ENCODE assay signal across 16 cellular contexts in genomic region chr6:152272486-152272885, GRCh38.
A peak's percentile ranks its signal among the peaks of the same experiment; 100 is the strongest.
DNase-seq lines count a peak whose midpoint lies in the region; ATAC-seq, FAIRE-seq and TF ChIP-seq lines count a peak whose summit lies in the region.
"Had no signal": no experiment of that assay in that cellular context is flagged by ENCODE, and none has a peak within 500 bp of the region (broad histone marks: within the 10 kb centered on the region; RNA-seq: fewer than 3 reads in every experiment).

No MANE protein-coding gene starts in this region.

- H2AFZ ChIP-seq in PC-9: no peak overlapping the region

- DNase-seq in PC-9: peak in 1 of 2 experiments; percentile 37
- no peak for DNase-seq in endodermal cell
- DNase-seq in tibial artery: no peak
- no peak for DNase-seq in GM12892 (ENCODE audit: insufficient read length)
- DNase-seq in A673 (ENCODE audit: low spot score): no peak
- DNase-seq: activated naive CD4-positive, alpha-beta T cell treated with anti-CD3 and anti-CD28 coated beads for 36 hours; CD4-positive, alpha-beta T cell; NCI-H187 treated with DMSO at 0.1 percent for 48 hours; retina; stimulated activated naive CD4-positive, alpha-beta T cell treated with Interleukin-2 at 50 U/mL for 16 hours had no signal

- TF ChIP-seq CTCF in PC-9 (conservative IDR thresholded peaks at IDR 0.05) (no peak), endodermal cell (conservative IDR thresholded peaks at IDR 0.05) (peak; percentile 3), tibial artery (IDR thresholded peaks at IDR 0.05) (no peak), A673 (conservative IDR thresholded peaks at IDR 0.05; ENCODE audit: low read depth, low read length) (no peak)

- H3K9me2 ChIP-seq in PC-9 (ENCODE audit: insufficient read depth): no peaks in the 10 kb centered on the region

- H3K4me3 ChIP-seq in PC-9: no peak overlapping the region
- H3K4me3 ChIP-seq in endodermal cell (ENCODE audit: low read length): no peak overlapping the region
- H3K4me3 ChIP-seq in muscle layer of colon (ENCODE audit: low read depth in 1 of 2, low read length in 2 of 2): no peak overlapping the region
- no peak overlapping the region for H3K4me3 ChIP-seq in tibial artery
- no peak overlapping the region for H3K4me3 ChIP-seq in A673 (ENCODE audit: low read depth, low read length, poor library complexity, severe bottlenecking)
- H3K4me3 ChIP-seq: SJCRH30 had no signal

- peak overlapping the region; percentile 30 for H3K4me2 ChIP-seq in PC-9

- no peak for ATAC-seq in HG02678 (IDR thresholded peaks at IDR 0.05; ENCODE audit: unreplicated experiment)
- no peak for ATAC-seq in HG03439 (IDR thresholded peaks at IDR 0.05; ENCODE audit: unreplicated experiment)

- whole genome bisulfite sequencing in endodermal cell (ENCODE audit: insufficient coverage in 1 of 2, insufficient read length in 1 of 2), 2 experiments: 100% methylated on average over 1 of the region's 1 CpG; no CpG with 5 or more reads in 1 of the 2 experiments

- peaks cover 37% of the 10 kb centered on the region for H3K4me1 Mint-ChIP-seq in endodermal cell

- intact Hi-C loops in PC-9 (cut with micrococcal nuclease; ENCODE audit: unreplicated experiment): loop anchor here (2.0 to 10.0 kb wide), 3 partner anchors 372 to 820 kb away; partner anchors contain the start of gene RMND1
- intact Hi-C loops in tibial artery (cut with DNase I; ENCODE audit: low total_unique reads): no loop called here
- intact Hi-C loops in A673 (cut with micrococcal nuclease; ENCODE audit: unreplicated experiment): loop anchor here (10.0 kb wide), 1 partner anchor 682 kb away; no protein-coding TSS in a partner anchor

- H3K9me3 ChIP-seq in PC-9 (ENCODE audit: insufficient read depth, low read depth) (no peaks in the 10 kb centered on the region), endodermal cell (ENCODE audit: control insufficient read depth, low read length) (no peaks in the 10 kb centered on the region), muscle layer of colon (ENCODE audit: low read length) (no peaks in the 10 kb centered on the region), tibial artery (no peaks in the 10 kb centered on the region), A673 (ENCODE audit: low read depth, low read length, poor library complexity, severe bottlenecking) (no peaks in the 10 kb centered on the region)
- H3K9me3 ChIP-seq: SJCRH30 had no signal

- H3K9me3 Mint-ChIP-seq in endodermal cell: no peaks in the 10 kb centered on the region
- H3K9me3 Mint-ChIP-seq: activated naive CD4-positive, alpha-beta T cell treated with anti-CD3 and anti-CD28 coated beads for 36 hours; CD4-positive, alpha-beta T cell had no signal

- H3K4me3 Mint-ChIP-seq in endodermal cell: no peak overlapping the region
- H3K4me3 Mint-ChIP-seq: activated naive CD4-positive, alpha-beta T cell treated with anti-CD3 and anti-CD28 coated beads for 36 hours; CD4-positive, alpha-beta T cell had no signal

- H3K36me3 ChIP-seq in PC-9 (ENCODE audit: low read depth) (no peaks in the 10 kb centered on the region), endodermal cell (ENCODE audit: control insufficient read depth, insufficient read depth, low read length) (peaks cover 3% of the 10 kb centered on the region), muscle layer of colon (ENCODE audit: insufficient read depth, low read length) (peaks cover 30% of the 10 kb centered on the region), tibial artery (peaks cover 19 to 21% (median 21%) of the 10 kb centered on the region in 3 donors), A673 (ENCODE audit: insufficient read depth, low read length, poor library complexity, severe bottlenecking) (no peaks in the 10 kb centered on the region)

- CTCF ChIA-PET in PC-9 (lab: Charles Lee): no interaction called here
- CTCF ChIA-PET in A673 (lab: Charles Lee): no interaction called here

- no peaks in the 10 kb centered on the region for H4K20me1 ChIP-seq in PC-9 (ENCODE audit: insufficient read depth)

- H3K27ac ChIP-seq in PC-9: peak overlapping the region; percentile 53
- H3K27ac ChIP-seq in endodermal cell (ENCODE audit: low read depth, low read length): no peak overlapping the region
- peak overlapping the region; percentile 37 for H3K27ac ChIP-seq in muscle layer of colon (ENCODE audit: low read depth, low read length)
- H3K27ac ChIP-seq in tibial artery: peak overlapping the region; percentile 59 to 62
- no peak overlapping the region for H3K27ac ChIP-seq in A673 (ENCODE audit: low read depth, low read length, poor library complexity, severe bottlenecking)
- H3K27ac ChIP-seq: SJCRH30 had no signal

- no peak overlapping the region for H3K9ac ChIP-seq in endodermal cell (ENCODE audit: extremely low read depth, low read length, poor library complexity, severe bottlenecking)
- H3K9ac ChIP-seq in muscle layer of colon (ENCODE audit: low read length): no peak overlapping the region

- H3K27me3 Mint-ChIP-seq in endodermal cell (ENCODE audit: insufficient read depth): no peaks in the 10 kb centered on the region
- H3K27me3 Mint-ChIP-seq: CD4-positive, alpha-beta T cell had no signal

- H3F3A ChIP-seq in PC-9 (ENCODE audit: insufficient read depth, low read depth): no peaks in the 10 kb centered on the region; the same call in none of the 2 replicates

- no peaks in the 10 kb centered on the region for H3K79me2 ChIP-seq in PC-9 (ENCODE audit: low read depth)

- H3K4me1 ChIP-seq in PC-9 (replicated peaks; ENCODE audit: insufficient read depth): peaks cover 45% of the 10 kb centered on the region
- H3K4me1 ChIP-seq in endodermal cell (ENCODE audit: control insufficient read depth, insufficient read depth, low read length): peaks cover 26% of the 10 kb centered on the region
- H3K4me1 ChIP-seq in muscle layer of colon (ENCODE audit: insufficient read depth, low read length): peaks cover 36% of the 10 kb centered on the region
- peaks cover 5 to 86% (median 42%) of the 10 kb centered on the region in 4 donors for H3K4me1 ChIP-seq in tibial artery
- peaks cover 39% of the 10 kb centered on the region for H3K4me1 ChIP-seq in A673 (ENCODE audit: insufficient read depth, low read length, poor library complexity, severe bottlenecking)

- no peaks in the 10 kb centered on the region for H3K27me3 ChIP-seq in PC-9 (ENCODE audit: insufficient read depth, low read depth)
- no peaks in the 10 kb centered on the region for H3K27me3 ChIP-seq in endodermal cell (ENCODE audit: control insufficient read depth, insufficient read depth, low read length, poor library complexity, severe bottlenecking)
- no peaks in the 10 kb centered on the region for H3K27me3 ChIP-seq in muscle layer of colon (ENCODE audit: control insufficient read depth in 1 of 2, insufficient read depth in 2 of 2, low read length in 2 of 2)
- no peaks in the 10 kb centered on the region for H3K27me3 ChIP-seq in tibial artery
- no peaks in the 10 kb centered on the region for H3K27me3 ChIP-seq in A673 (replicated peaks; ENCODE audit: insufficient read depth, low read depth, low read length, poor library complexity)
- H3K27me3 ChIP-seq: SJCRH30 had no signal

- no peak overlapping the region for H3K27ac Mint-ChIP-seq in endodermal cell
- H3K27ac Mint-ChIP-seq: CD4-positive, alpha-beta T cell had no signal

- TF ChIP-seq POLR2A in GM12892 (IDR thresholded peaks at IDR 0.05; ENCODE audit: low read depth, low read length): no peak

- BruUV-seq in PC-9 (replicated peaks; lab: Mats Ljungman, UMichigan): no TSS peak
- no TSS peak for BruUV-seq in A673 (replicated peaks; lab: Mats Ljungman, UMichigan)

- peaks cover 2% of the 10 kb centered on the region for H3K36me3 Mint-ChIP-seq in endodermal cell (ENCODE audit: low read depth)

- FAIRE-seq in GM12892 (lab: Jason Lieb, UNC): no peak
- FAIRE-seq: G401.6, GM19239 had no signal

- POLR2A ChIA-PET in PC-9 (lab: Charles Lee; ENCODE audit: unreplicated experiment): no interaction called here
- POLR2A ChIA-PET in A673 (lab: Charles Lee; ENCODE audit: low non-redundant PET): no interaction called here

Comparison
In these comparisons a context has a peak if more than half of its experiments do, and no peak if none do; other contexts are left out.
1. H3K27ac ChIP-seq: peak in PC-9 (single experiment), muscle layer of colon (single experiment) and tibial artery (2 of 2); none in endodermal cell (single experiment) and A673 (single experiment).